8 cellular contexts compared by ENCODE assay signal in genomic region chr15:77634266-77634962, GRCh38. TPM values are rescaled to one million over a fixed set of nuclear protein-coding genes. Genes with fewer than 3 reads are reported as not detected.
DNase-seq lines count a peak whose midpoint lies in the region; ATAC-seq and TF ChIP-seq lines count a peak whose summit lies in the region.

No MANE protein-coding gene starts in this region.

- no peak overlapping the region for H3K27ac Mint-ChIP-seq in central memory CD8-positive, alpha-beta T cell (ENCODE audit: low read depth)

- no peak overlapping the region for H3K4me3 ChIP-seq in WI38 (ENCODE audit: low read depth, low read length)

- H3K36me3 Mint-ChIP-seq in central memory CD8-positive, alpha-beta T cell (ENCODE audit: insufficient read depth): peaks cover 5% of the 10 kb centered on the region

- TF ChIP-seq CTCF in WI38 (IDR thresholded peaks at IDR 0.05; ENCODE audit: low read depth, low read length): peak; percentile 42; the same call in 1 of the 2 replicates

- H3K9me3 Mint-ChIP-seq in central memory CD8-positive, alpha-beta T cell: no peaks in the 10 kb centered on the region

- peaks cover 71% of the 10 kb centered on the region for H3K27me3 Mint-ChIP-seq in central memory CD8-positive, alpha-beta T cell

- ATAC-seq in central memory CD8-positive, alpha-beta T cell (replicated peaks; ENCODE audit: extremely low read depth, poor library complexity, severe bottlenecking): no peak
- ATAC-seq in left lobe of liver (peak; percentile 32), GM19452 (IDR thresholded peaks at IDR 0.05; ENCODE audit: unreplicated experiment) (no peak), GM21786 (IDR thresholded peaks at IDR 0.05; ENCODE audit: unreplicated experiment) (no peak)

- DNase-seq in ELF-1 (ENCODE audit: low read depth, low spot score): peak; percentile 94
- DNase-seq in LoVo (ENCODE audit: low spot score): peak; percentile 49
- DNase-seq in central memory CD8-positive, alpha-beta T cell (ENCODE audit: low spot score in 2 of 2): peak; percentile 20 to 24
- no peak for DNase-seq in left lobe of liver (ENCODE audit: low spot score)
- peak; percentile 42 to 70 (median 57) for DNase-seq in stimulated activated CD4-positive, alpha-beta T cell treated with anti-CD3 and anti-CD28 coated beads, TNF-alpha, amount 100 ng/mL, for 48 hours (ENCODE audit: low read depth in 3 of 3)

- peaks cover 12% of the 10 kb centered on the region for H3K4me1 Mint-ChIP-seq in central memory CD8-positive, alpha-beta T cell

- peak overlapping the region; percentile 64 for H3K4me3 Mint-ChIP-seq in central memory CD8-positive, alpha-beta T cell

RNA-seq across cellular contexts. Expression of gene LINGO1, which starts 1.7 kb away (rescaled TPM):
- 0.86 TPM for total RNA-seq in left lobe of liver
